In the genomic region with DNA sequence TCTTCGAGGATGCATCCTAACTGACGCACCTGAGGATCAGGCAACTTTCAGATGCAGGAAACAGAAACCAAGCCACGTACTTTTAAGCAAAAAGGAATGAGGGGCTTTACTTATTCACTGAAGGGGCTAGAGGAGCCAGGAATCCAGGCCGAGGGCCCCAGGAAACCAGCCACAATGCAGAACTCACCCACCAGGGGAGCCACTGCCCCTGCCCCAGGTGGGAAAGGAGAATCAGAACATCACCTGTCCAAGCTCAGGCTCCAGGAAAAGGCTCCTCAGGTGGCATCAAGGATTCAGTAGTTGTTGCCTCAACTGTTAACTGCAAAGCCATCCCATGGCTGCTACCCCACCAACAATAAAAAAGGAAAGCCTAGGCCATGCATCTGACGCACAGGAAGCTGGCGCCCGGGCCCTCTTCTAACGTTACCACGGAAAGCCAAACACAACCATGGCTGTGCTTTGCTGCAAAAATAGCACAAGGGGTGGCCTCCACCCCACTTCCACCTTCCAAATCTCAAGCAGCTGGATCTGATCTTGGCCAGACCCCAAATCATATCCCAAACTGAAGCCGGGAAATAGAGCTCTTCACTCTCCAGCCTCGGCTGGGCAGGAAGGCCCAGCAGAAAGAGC, we compare ENCODE assay signal across 11 cellular contexts.
DNase-seq lines count a peak whose midpoint lies in the region; ATAC-seq and TF ChIP-seq lines count a peak whose summit lies in the region.
"Had no signal": no experiment of that assay in that cellular context is flagged by ENCODE, and none has a peak within 500 bp of the region (broad histone marks: within the 10 kb centered on the region; RNA-seq: fewer than 3 reads in every experiment).

No MANE protein-coding gene starts in this region.

- ATAC-seq in effector memory CD8-positive, alpha-beta T cell (replicated peaks), result peak; percentile 86
- ATAC-seq in esophagus mucosa (no peak), GM19455 (IDR thresholded peaks at IDR 0.05; ENCODE audit: unreplicated experiment) (no peak)

- H3K9me3 Mint-ChIP-seq in CD14-positive monocyte (peaks cover 0 to 2% (median 0%) of the 10 kb centered on the region in 7 donors), IgD-negative memory B cell (no peaks in the 10 kb centered on the region), neural crest cell (no peaks in the 10 kb centered on the region)
- H3K9me3 Mint-ChIP-seq in effector memory CD8-positive, alpha-beta T cell, result no peaks in the 10 kb centered on the region

- H3K36me3 Mint-ChIP-seq in CD14-positive monocyte (peaks cover 66 to 86% of the 10 kb centered on the region in 2 donors), IgD-negative memory B cell (peaks cover 4% of the 10 kb centered on the region), neural crest cell (ENCODE audit: low read depth) (peaks cover 8% of the 10 kb centered on the region)
- H3K36me3 Mint-ChIP-seq in effector memory CD8-positive, alpha-beta T cell (ENCODE audit: insufficient read depth), result peaks cover 46% of the 10 kb centered on the region

- peak overlapping the region; percentile 44 to 83 (median 68) for H3K27ac Mint-ChIP-seq in CD14-positive monocyte
- H3K27ac Mint-ChIP-seq in IgD-negative memory B cell, result peak overlapping the region in 2 of 3 donors; percentile 48 to 67
- peak overlapping the region; percentile 74 to 79 for H3K27ac Mint-ChIP-seq in effector memory CD8-positive, alpha-beta T cell
- H3K27ac Mint-ChIP-seq in neural crest cell (ENCODE audit: unreplicated experiment), result peak overlapping the region; percentile 71

- H3K4me1 Mint-ChIP-seq in CD14-positive monocyte, result peaks cover 58% of the 10 kb centered on the region
- peaks cover 25 to 39% (median 33%) of the 10 kb centered on the region in 3 donors for H3K4me1 Mint-ChIP-seq in IgD-negative memory B cell
- H3K4me1 Mint-ChIP-seq in effector memory CD8-positive, alpha-beta T cell (ENCODE audit: low read depth in 2 of 2), result peaks cover 46 to 52% of the 10 kb centered on the region in 2 donors
- peaks cover 34% of the 10 kb centered on the region for H3K4me1 Mint-ChIP-seq in neural crest cell

- DNase-seq in CD14-positive monocyte (ENCODE audit: low spot score), result no peak
- DNase-seq in effector memory CD8-positive, alpha-beta T cell, result peak in 1 of 3 experiments; percentile 24
- no peak for DNase-seq in neural crest cell (ENCODE audit: low read depth, low spot score)
- no peak for DNase-seq in stimulated activated CD4-positive, alpha-beta T cell treated with anti-CD3 and anti-CD28 coated beads, Interleukin-12 subunit alpha, Interleukin-12 subunit beta, amount 100 ng/mL, for 4 hours
- no peak for DNase-seq in T1000 (lab: John Stamatoyannopoulos, UW)
- DNase-seq: amniotic stem cell, BE2C, NCI-H1092 treated with DMSO at 0.1 percent for 48 hours had no signal

- H3K4me3 Mint-ChIP-seq in CD14-positive monocyte (no peak overlapping the region), IgD-negative memory B cell (peak overlapping the region in 2 of 4 donors; percentile 23 to 61), neural crest cell (no peak overlapping the region)
- peak overlapping the region; percentile 33 to 56 for H3K4me3 Mint-ChIP-seq in effector memory CD8-positive, alpha-beta T cell

- TF ChIP-seq CTCF in CD14-positive monocyte (IDR thresholded peaks at IDR 0.05), result no peak
- no peak for TF ChIP-seq CTCF in neural crest cell (conservative IDR thresholded peaks at IDR 0.05)

- intact Hi-C loops in CD14-positive monocyte (cut with micrococcal nuclease), result loop anchor here in 1 of 2 donors (10.0 kb wide), 1 partner anchor 188 kb away; no protein-coding TSS in a partner anchor

- peaks cover 0 to 2% (median 2%) of the 10 kb centered on the region in 3 donors for H3K27me3 Mint-ChIP-seq in CD14-positive monocyte (ENCODE audit: low read depth in 3 of 3)
- H3K27me3 Mint-ChIP-seq in IgD-negative memory B cell, result no peaks in the 10 kb centered on the region
- H3K27me3 Mint-ChIP-seq in effector memory CD8-positive, alpha-beta T cell, result no peaks in the 10 kb centered on the region
- H3K27me3 Mint-ChIP-seq in neural crest cell (ENCODE audit: low read depth), result no peaks in the 10 kb centered on the region

Comparison
In these comparisons a context has a peak if more than half of its experiments do, and no peak if none do; other contexts are left out.
1. H3K4me3 Mint-ChIP-seq: peak in effector memory CD8-positive, alpha-beta T cell (2 of 2); none in CD14-positive monocyte (0 of 2) and neural crest cell (single experiment).
2. Peak in every context shown above with its lines, with median percentiles within 50 percentile points of each other: H3K27ac Mint-ChIP-seq.